In genomic region chr10:99742240-99742639, GRCh38 we compare ENCODE assay signal across 1 cellular context.
TF ChIP-seq lines count a peak whose summit lies in the region.

No MANE protein-coding gene starts in this region.

TF ChIP-seq in SK-N-SH, 30 proteins besides CTCF, POLR2A, EP300 and RAD21 (continued from another document):
- TF ChIP-seq PBX3 (IDR thresholded peaks at IDR 0.05) (no peak), ELF1 (IDR thresholded peaks at IDR 0.05) (no peak), FOXM1 (IDR thresholded peaks at IDR 0.05; ENCODE audit: low read depth) (no peak), RXRA (IDR thresholded peaks at IDR 0.05; ENCODE audit: borderline replicate concordance, low read depth) (no peak), SMC3 (IDR thresholded peaks at IDR 0.05; ENCODE audit: low read depth, low read length) (no peak), NRF1 (IDR thresholded peaks at IDR 0.05; ENCODE audit: low read depth, low read length) (no peak), GABPA (IDR thresholded peaks at IDR 0.05; ENCODE audit: low read depth) (no peak), SIN3A (IDR thresholded peaks at IDR 0.05; ENCODE audit: borderline replicate concordance, low read depth, low read length) (no peak)
- TF ChIP-seq, protein P1, sequence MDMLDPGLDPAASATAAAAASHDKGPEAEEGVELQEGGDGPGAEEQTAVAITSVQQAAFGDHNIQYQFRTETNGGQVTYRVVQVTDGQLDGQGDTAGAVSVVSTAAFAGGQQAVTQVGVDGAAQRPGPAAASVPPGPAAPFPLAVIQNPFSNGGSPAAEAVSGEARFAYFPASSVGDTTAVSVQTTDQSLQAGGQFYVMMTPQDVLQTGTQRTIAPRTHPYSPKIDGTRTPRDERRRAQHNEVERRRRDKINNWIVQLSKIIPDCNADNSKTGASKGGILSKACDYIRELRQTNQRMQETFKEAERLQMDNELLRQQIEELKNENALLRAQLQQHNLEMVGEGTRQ (IDR thresholded peaks at IDR 0.05; ENCODE audit: borderline replicate concordance, low read depth, low read length) = no peak
- TF ChIP-seq, protein P2, sequence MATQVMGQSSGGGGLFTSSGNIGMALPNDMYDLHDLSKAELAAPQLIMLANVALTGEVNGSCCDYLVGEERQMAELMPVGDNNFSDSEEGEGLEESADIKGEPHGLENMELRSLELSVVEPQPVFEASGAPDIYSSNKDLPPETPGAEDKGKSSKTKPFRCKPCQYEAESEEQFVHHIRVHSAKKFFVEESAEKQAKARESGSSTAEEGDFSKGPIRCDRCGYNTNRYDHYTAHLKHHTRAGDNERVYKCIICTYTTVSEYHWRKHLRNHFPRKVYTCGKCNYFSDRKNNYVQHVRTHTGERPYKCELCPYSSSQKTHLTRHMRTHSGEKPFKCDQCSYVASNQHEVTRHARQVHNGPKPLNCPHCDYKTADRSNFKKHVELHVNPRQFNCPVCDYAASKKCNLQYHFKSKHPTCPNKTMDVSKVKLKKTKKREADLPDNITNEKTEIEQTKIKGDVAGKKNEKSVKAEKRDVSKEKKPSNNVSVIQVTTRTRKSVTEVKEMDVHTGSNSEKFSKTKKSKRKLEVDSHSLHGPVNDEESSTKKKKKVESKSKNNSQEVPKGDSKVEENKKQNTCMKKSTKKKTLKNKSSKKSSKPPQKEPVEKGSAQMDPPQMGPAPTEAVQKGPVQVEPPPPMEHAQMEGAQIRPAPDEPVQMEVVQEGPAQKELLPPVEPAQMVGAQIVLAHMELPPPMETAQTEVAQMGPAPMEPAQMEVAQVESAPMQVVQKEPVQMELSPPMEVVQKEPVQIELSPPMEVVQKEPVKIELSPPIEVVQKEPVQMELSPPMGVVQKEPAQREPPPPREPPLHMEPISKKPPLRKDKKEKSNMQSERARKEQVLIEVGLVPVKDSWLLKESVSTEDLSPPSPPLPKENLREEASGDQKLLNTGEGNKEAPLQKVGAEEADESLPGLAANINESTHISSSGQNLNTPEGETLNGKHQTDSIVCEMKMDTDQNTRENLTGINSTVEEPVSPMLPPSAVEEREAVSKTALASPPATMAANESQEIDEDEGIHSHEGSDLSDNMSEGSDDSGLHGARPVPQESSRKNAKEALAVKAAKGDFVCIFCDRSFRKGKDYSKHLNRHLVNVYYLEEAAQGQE (IDR thresholded peaks at IDR 0.05; ENCODE audit: low read depth, low read length) = no peak
